Comparison of ENCODE assay signal across 8 cellular contexts in genomic region chr22:43013355-43014061, GRCh38. TPM values are rescaled to one million over a fixed set of nuclear protein-coding genes. Genes with fewer than 3 reads are reported as not detected.
DNase-seq lines count a peak whose midpoint lies in the region; ATAC-seq, FAIRE-seq and TF ChIP-seq lines count a peak whose summit lies in the region.

No MANE protein-coding gene starts in this region.

- no peak overlapping the region for H2BK5ac ChIP-seq in mesenchymal stem cell (ENCODE audit: low read depth, low read length, poor library complexity, severe bottlenecking)

- no peak for TF ChIP-seq RAD21 in A549 (conservative IDR thresholded peaks at IDR 0.05 in 1 of 2, IDR thresholded peaks at IDR 0.05 in 1 of 2)

- H3K18ac ChIP-seq in mesenchymal stem cell (ENCODE audit: low read depth in 1 of 2, low read length in 2 of 2): peak overlapping the region in 1 of 2 experiments; percentile 51

- no peak overlapping the region for H2BK120ac ChIP-seq in mesenchymal stem cell (ENCODE audit: low read depth, low read length)

- H2AK5ac ChIP-seq in mesenchymal stem cell (ENCODE audit: low read length, severe bottlenecking): no peak overlapping the region

- H3K27me3 ChIP-seq in mesenchymal stem cell (ENCODE audit: control insufficient read depth in 1 of 2, insufficient read depth in 1 of 2, low read length in 2 of 2): no peaks in the 10 kb centered on the region

- no peak for TF ChIP-seq CTCF in A549 (IDR thresholded peaks at IDR 0.05)
- TF ChIP-seq CTCF in HEK293 (tag by site-specific recombination; IDR thresholded peaks at IDR 0.05): no peak

- H3K4ac ChIP-seq in mesenchymal stem cell (ENCODE audit: low read depth in 1 of 2, low read length in 2 of 2): no peak overlapping the region

- CTCF ChIA-PET in A549 (lab: Yijun Ruan, JAX): interaction anchor here (0.6 to 2.3 kb wide), 3 partner anchors 21 to 464 kb away, joined by 3 to 11 read pairs (median 3); no protein-coding TSS in a partner anchor
- CTCF ChIA-PET in HEK293 (lab: Yijun Ruan, JAX): interaction anchor here (0.6 to 1.7 kb wide), 4 partner anchors 21 to 146 kb away, joined by 3 to 10 read pairs (median 4); no protein-coding TSS in a partner anchor

- H2AFZ ChIP-seq in mesenchymal stem cell (ENCODE audit: low read depth, low read length): no peak overlapping the region

- ATAC-seq in A549 (no peak), GM19463 (IDR thresholded peaks at IDR 0.05; ENCODE audit: unreplicated experiment) (no peak)

- H3K79me1 ChIP-seq in mesenchymal stem cell (replicated peaks; ENCODE audit: low read length, poor library complexity, severe bottlenecking): no peaks in the 10 kb centered on the region

- H2BK15ac ChIP-seq in mesenchymal stem cell (ENCODE audit: low read depth, poor library complexity, severe bottlenecking): no peak overlapping the region

- peak overlapping the region; percentile 99 for H3K4me2 ChIP-seq in A549
- peak overlapping the region; percentile 74 for H3K4me2 ChIP-seq in mesenchymal stem cell (ENCODE audit: low read length, poor library complexity, severe bottlenecking)

- TF ChIP-seq POLR2A in A549 (IDR thresholded peaks at IDR 0.05; ENCODE audit: low read length): no peak

- peak overlapping the region; percentile 88 for H3K9ac ChIP-seq in mesenchymal stem cell (ENCODE audit: low read length)

- H3K4me3 ChIP-seq in A549 (peak overlapping the region; percentile 92), HEK293 (ENCODE audit: low read depth, low read length) (peak overlapping the region; percentile 90), mesenchymal stem cell (ENCODE audit: insufficient read depth in 1 of 2, low read depth in 1 of 2, low read length in 2 of 2) (peak overlapping the region; percentile 83 to 93)

- no peaks in the 10 kb centered on the region for H3K9me3 ChIP-seq in A549
- no peaks in the 10 kb centered on the region for H3K9me3 ChIP-seq in HEK293 (ENCODE audit: control insufficient read depth, insufficient read depth, low read depth, low read length)
- no peaks in the 10 kb centered on the region for H3K9me3 ChIP-seq in mesenchymal stem cell (ENCODE audit: control insufficient read depth, low read length)

- H3K27ac ChIP-seq in A549 (peak overlapping the region; percentile 90 to 93), HEK293 (ENCODE audit: extremely low read depth, low read depth, low read length) (no peak overlapping the region), mesenchymal stem cell (ENCODE audit: low read length, poor library complexity, severe bottlenecking) (no peak overlapping the region)

- FAIRE-seq in A549 (lab: Jason Lieb, UNC): no peak

- H4K8ac ChIP-seq in mesenchymal stem cell (ENCODE audit: low read length): peak overlapping the region; percentile 7

- H3K36me3 ChIP-seq in HEK293 (ENCODE audit: control insufficient read depth in 2 of 2, insufficient read depth in 1 of 2, low read length in 2 of 2) (no peaks in the 10 kb centered on the region), mesenchymal stem cell (ENCODE audit: control insufficient read depth in 1 of 2, insufficient read depth in 2 of 2, low read depth in 1 of 2, low read length in 2 of 2) (no peaks in the 10 kb centered on the region)

- DNase-seq in A549 (ENCODE audit: low read depth in 1 of 2, low spot score in 1 of 2): no peak
- peak; percentile 53 for DNase-seq in astrocyte of the hippocampus (ENCODE audit: low read depth, low spot score)
- DNase-seq in mesenchymal stem cell: peak; percentile 60
- no peak for DNase-seq in UCSD-AML1 (lab: John Stamatoyannopoulos, UW; ENCODE audit: unreplicated experiment)
- no peak for DNase-seq in NCI-H2107 treated with DMSO at 0.1 percent for 48 hours (lab: John Stamatoyannopoulos, UW; ENCODE audit: unreplicated experiment)
- DNase-seq in activated CD8-positive, alpha-beta memory T cell treated with anti-CD3 and anti-CD28 coated beads for 24 hours: no peak

- H3K23ac ChIP-seq in mesenchymal stem cell (ENCODE audit: low read length in 2 of 2): no peak overlapping the region

- H3K4me1 ChIP-seq in A549 (peaks cover 55% of the 10 kb centered on the region), HEK293 (ENCODE audit: control insufficient read depth, insufficient read depth, low read length) (peaks cover 8% of the 10 kb centered on the region), mesenchymal stem cell (ENCODE audit: control insufficient read depth, insufficient read depth, low read depth, low read length) (peaks cover 21% of the 10 kb centered on the region)

- H4K91ac ChIP-seq in mesenchymal stem cell (ENCODE audit: low read length): no peak overlapping the region

- TF ChIP-seq EP300 in A549 (IDR thresholded peaks at IDR 0.05): no peak

- POLR2A ChIA-PET in A549 (lab: Yijun Ruan, JAX): interaction anchor here (0.7 to 3.1 kb wide), 2 partner anchors 11 to 23 kb away, joined by 4 to 21 read pairs; no protein-coding TSS in a partner anchor
- POLR2A ChIA-PET in HEK293 (lab: Yijun Ruan, JAX): interaction anchor here (1.3 to 4.7 kb wide), 5 partner anchors 10 to 88 kb away, joined by 4 to 67 read pairs (median 18); no protein-coding TSS in a partner anchor

- 20% methylated on average over 9 of the region's 9 CpGs for WGBS in A549 (ENCODE audit: missing lambda C conversion rate)
- WGBS in mesenchymal stem cell: 38% methylated on average over 9 of the region's 9 CpGs

- H3K14ac ChIP-seq in mesenchymal stem cell (ENCODE audit: low read length in 2 of 2): no peak overlapping the region

- H2BK12ac ChIP-seq in mesenchymal stem cell (ENCODE audit: low read length in 2 of 2): no peak overlapping the region

TF ChIP-seq in A549, 52 proteins besides CTCF, POLR2A, EP300 and RAD21:
- no peak for TF ChIP-seq ZC3H11A (IDR thresholded peaks at IDR 0.05)
- TF ChIP-seq RFX5 (IDR thresholded peaks at IDR 0.05): no peak
- TF ChIP-seq TP53 (CRISPR knock-in tag; IDR thresholded peaks at IDR 0.05): no peak
TF ChIP-seq in A549: peak in this region for 0.

TF ChIP-seq in HEK293, 187 proteins besides CTCF, POLR2A, EP300 and RAD21:
- TF ChIP-seq, protein P1, sequence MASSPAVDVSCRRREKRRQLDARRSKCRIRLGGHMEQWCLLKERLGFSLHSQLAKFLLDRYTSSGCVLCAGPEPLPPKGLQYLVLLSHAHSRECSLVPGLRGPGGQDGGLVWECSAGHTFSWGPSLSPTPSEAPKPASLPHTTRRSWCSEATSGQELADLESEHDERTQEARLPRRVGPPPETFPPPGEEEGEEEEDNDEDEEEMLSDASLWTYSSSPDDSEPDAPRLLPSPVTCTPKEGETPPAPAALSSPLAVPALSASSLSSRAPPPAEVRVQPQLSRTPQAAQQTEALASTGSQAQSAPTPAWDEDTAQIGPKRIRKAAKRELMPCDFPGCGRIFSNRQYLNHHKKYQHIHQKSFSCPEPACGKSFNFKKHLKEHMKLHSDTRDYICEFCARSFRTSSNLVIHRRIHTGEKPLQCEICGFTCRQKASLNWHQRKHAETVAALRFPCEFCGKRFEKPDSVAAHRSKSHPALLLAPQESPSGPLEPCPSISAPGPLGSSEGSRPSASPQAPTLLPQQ (tag by site-specific recombination; IDR thresholded peaks at IDR 0.05): 0 out of 2 replicates have a peak, but pooled peaks have one; percentile 51
- TF ChIP-seq ZBTB17 (tag by site-specific recombination; IDR thresholded peaks at IDR 0.05) (peak; percentile 29; the same call in 1 of the 2 replicates), PRDM1 (tag by site-specific recombination; IDR thresholded peaks at IDR 0.05) (peak; percentile 58; the same call in 1 of the 2 replicates), ZNF221 (tag by site-specific recombination; IDR thresholded peaks at IDR 0.05; ENCODE audit: borderline replicate concordance) (no peak), ZNF366 (tag by site-specific recombination; conservative IDR thresholded peaks at IDR 0.05) (peak; percentile 38; the same call in 1 of the 2 replicates)
- TF ChIP-seq, protein P2, sequence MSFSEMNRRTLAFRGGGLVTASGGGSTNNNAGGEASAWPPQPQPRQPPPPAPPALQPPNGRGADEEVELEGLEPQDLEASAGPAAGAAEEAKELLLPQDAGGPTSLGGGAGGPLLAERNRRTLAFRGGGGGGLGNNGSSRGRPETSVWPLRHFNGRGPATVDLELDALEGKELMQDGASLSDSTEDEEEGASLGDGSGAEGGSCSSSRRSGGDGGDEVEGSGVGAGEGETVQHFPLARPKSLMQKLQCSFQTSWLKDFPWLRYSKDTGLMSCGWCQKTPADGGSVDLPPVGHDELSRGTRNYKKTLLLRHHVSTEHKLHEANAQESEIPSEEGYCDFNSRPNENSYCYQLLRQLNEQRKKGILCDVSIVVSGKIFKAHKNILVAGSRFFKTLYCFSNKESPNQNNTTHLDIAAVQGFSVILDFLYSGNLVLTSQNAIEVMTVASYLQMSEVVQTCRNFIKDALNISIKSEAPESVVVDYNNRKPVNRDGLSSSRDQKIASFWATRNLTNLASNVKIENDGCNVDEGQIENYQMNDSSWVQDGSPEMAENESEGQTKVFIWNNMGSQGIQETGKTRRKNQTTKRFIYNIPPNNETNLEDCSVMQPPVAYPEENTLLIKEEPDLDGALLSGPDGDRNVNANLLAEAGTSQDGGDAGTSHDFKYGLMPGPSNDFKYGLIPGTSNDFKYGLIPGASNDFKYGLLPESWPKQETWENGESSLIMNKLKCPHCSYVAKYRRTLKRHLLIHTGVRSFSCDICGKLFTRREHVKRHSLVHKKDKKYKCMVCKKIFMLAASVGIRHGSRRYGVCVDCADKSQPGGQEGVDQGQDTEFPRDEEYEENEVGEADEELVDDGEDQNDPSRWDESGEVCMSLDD (tag by site-specific recombination; IDR thresholded peaks at IDR 0.05): no peak

RNA-seq across cellular contexts. Expression of gene PACSIN2, which starts 1.4 kb away (rescaled TPM):
- polyA plus RNA-seq in A549 (2011; rRNA removed) (76.5 and 94.0 TPM in 2 replicates), A549 (2017; fragmentation: RNase III; extraction: RNeasy Plus Mini Kit Qiagen cat#74134 plus additional on column Dnase treatment) (60.2 to 63.4 TPM (median 60.3 TPM) in 3 replicates)
- polyA plus RNA-seq in A549 (2012; cell fraction: cytosol; rRNA removed): 68.9 and 75.1 TPM in 2 replicates
- 75.5 and 83.5 TPM in 2 replicates for polyA plus RNA-seq in A549 (2012; cell fraction: nucleus; rRNA removed)
- polyA minus RNA-seq in A549 (2011; rRNA and poly(A)+ RNA removed): 36.2 and 36.7 TPM in 2 replicates
- polyA plus RNA-seq in mesenchymal stem cell (2013, experiment 1 of 2): 33.2 TPM
- 35.1 TPM for polyA plus RNA-seq in mesenchymal stem cell (2013, experiment 2 of 2)

Comparison
In these comparisons a context has a peak if more than half of its experiments do, and no peak if none do; other contexts are left out.
1. DNase-seq: peak in astrocyte of the hippocampus (single experiment) and mesenchymal stem cell (single experiment); none in A549 (0 of 2), UCSD-AML1 (single experiment), NCI-H2107 treated with DMSO at 0.1 percent for 48 hours (single experiment) and activated CD8-positive, alpha-beta memory T cell treated with anti-CD3 and anti-CD28 coated beads for 24 hours (single experiment).
2. H3K27ac ChIP-seq: peak in A549 (2 of 2); none in HEK293 (single experiment) and mesenchymal stem cell (single experiment).
3. Peak in every context shown above with its lines, with median percentiles within 50 percentile points of each other: H3K4me3 ChIP-seq.